ENCODE assay signal across 17 cellular contexts in the genomic region with DNA sequence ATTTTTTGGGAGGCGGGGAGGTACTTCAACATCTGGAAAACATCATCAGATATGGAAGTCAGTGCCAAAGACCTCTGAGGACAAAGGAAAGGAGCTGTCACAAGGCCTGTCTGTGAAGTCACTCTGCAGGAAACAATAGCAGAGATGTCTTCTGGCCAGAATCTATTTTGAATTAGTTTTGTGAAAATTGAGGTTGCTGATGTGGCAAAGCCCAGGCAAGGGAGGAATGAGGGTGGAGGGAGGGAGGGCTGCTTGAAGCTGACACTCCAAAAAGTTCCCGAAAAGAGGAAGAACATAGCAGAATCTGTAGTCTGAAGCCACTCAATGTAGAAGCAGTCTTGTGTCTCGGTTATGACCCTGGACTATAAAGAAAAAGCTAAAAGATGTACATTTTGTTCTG.
"Had no signal": no experiment of that assay in that cellular context is flagged by ENCODE, and none has a peak within 500 bp of the region (broad histone marks: within the 10 kb centered on the region; RNA-seq: fewer than 3 reads in every experiment).

No MANE protein-coding gene starts in this region.

- H3K27me3 ChIP-seq: ovary, thyroid gland had no signal

- H3K4me3 ChIP-seq: ovary, thyroid gland had no signal

- H3K9me3 ChIP-seq: ovary, thyroid gland had no signal

- DNase-seq: activated CD4-positive, alpha-beta T cell treated with anti-CD3 and anti-CD28 coated beads for 1 hour; activated gamma-delta T cell treated with Interleukin-2 at 50 U/mL for 16 hours; activated T-cell treated with anti-CD3 and anti-CD28 coated beads for 4 hours; effector CD4-positive, alpha-beta T cell; kidney; mesenchymal stem cell; naive thymus-derived CD8-positive, alpha-beta T cell; ovary; stimulated activated CD4-positive, alpha-beta T cell treated with anti-CD3 and anti-CD28 coated beads, Interleukin-12 subunit alpha, Interleukin-12 subunit beta, amount 100 ng/mL, for 4 hours; stimulated activated CD4-positive, alpha-beta T cell treated with anti-CD3 and anti-CD28 coated beads, Interleukin-1b, Interleukin-23, amount 100 ng/mL, for 48 hours; stimulated activated naive CD4-positive, alpha-beta T cell treated with Interleukin-2 at 50 U/mL for 16 hours; T-helper 2 cell; thyroid gland; WERI-Rb-1 had no signal

- H3K9me3 Mint-ChIP-seq: activated naive CD4-positive, alpha-beta T cell treated with anti-CD3 and anti-CD28 coated beads, Interleukin-2, amount 50 U/mL, for 72 hours; activated T-helper 1 cell treated with anti-CD3 and anti-CD28 coated beads, Interleukin-12 subunit alpha, Interleukin-12 subunit beta, Interleukin-2, Interleukin-4 antibody, amounts not matched to agents 30 ng/mL and 10 ng/mL and 1 ng/mL, durations not matched to agents 14 hours and 24 hours and 36 hours had no signal

- H3K27ac ChIP-seq: ovary, thyroid gland, WERI-Rb-1 had no signal

- H3K27ac Mint-ChIP-seq: activated naive CD4-positive, alpha-beta T cell treated with anti-CD3 and anti-CD28 coated beads, Interleukin-2, amount 50 U/mL, for 72 hours; activated T-helper 1 cell treated with anti-CD3 and anti-CD28 coated beads, Interleukin-12 subunit alpha, Interleukin-12 subunit beta, Interleukin-2, Interleukin-4 antibody, amounts not matched to agents 30 ng/mL and 10 ng/mL and 1 ng/mL, durations not matched to agents 14 hours and 24 hours and 36 hours; naive thymus-derived CD8-positive, alpha-beta T cell had no signal

- H3K36me3 Mint-ChIP-seq: activated naive CD4-positive, alpha-beta T cell treated with anti-CD3 and anti-CD28 coated beads, Interleukin-2, amount 50 U/mL, for 72 hours; naive thymus-derived CD8-positive, alpha-beta T cell had no signal

- H3K4me1 Mint-ChIP-seq: naive thymus-derived CD8-positive, alpha-beta T cell had no signal

- H3K4me3 Mint-ChIP-seq: activated T-helper 1 cell treated with anti-CD3 and anti-CD28 coated beads, Interleukin-12 subunit alpha, Interleukin-12 subunit beta, Interleukin-2, Interleukin-4 antibody, amounts not matched to agents 30 ng/mL and 10 ng/mL and 1 ng/mL, durations not matched to agents 14 hours and 24 hours and 36 hours; naive thymus-derived CD8-positive, alpha-beta T cell had no signal

- H3K36me3 ChIP-seq: ovary, thyroid gland, WERI-Rb-1 had no signal

- H3K4me1 ChIP-seq: thyroid gland had no signal

- ATAC-seq: activated naive CD4-positive, alpha-beta T cell treated with anti-CD3 and anti-CD28 coated beads, Interleukin-2, amount 50 U/mL, for 72 hours; esophagus mucosa; naive thymus-derived CD8-positive, alpha-beta T cell had no signal
